In genomic region chr6:53199156-53199555, GRCh38 we compare ENCODE assay signal across 15 cellular contexts. TPM values are rescaled to one million over a fixed set of nuclear protein-coding genes. Genes with fewer than 3 reads are reported as not detected.
DNase-seq lines count a peak whose midpoint lies in the region; ATAC-seq, FAIRE-seq and TF ChIP-seq lines count a peak whose summit lies in the region.
"Had no signal": no experiment of that assay in that cellular context is flagged by ENCODE, and none has a peak within 500 bp of the region (broad histone marks: within the 10 kb centered on the region; RNA-seq: fewer than 3 reads in every experiment).

No MANE protein-coding gene starts in this region.

- no peak for FAIRE-seq in HepG2 (lab: Jason Lieb, UNC)
- FAIRE-seq: frontal cortex had no signal

- no peaks in the 10 kb centered on the region for H3K27me3 ChIP-seq in HepG2 (ENCODE audit: control insufficient read depth in 1 of 2, insufficient read depth in 2 of 2, low read length in 2 of 2)
- H3K27me3 ChIP-seq in neural progenitor cell: no peaks in the 10 kb centered on the region

- CTCF ChIA-PET in HepG2 (lab: Yijun Ruan, JAX; ENCODE audit: low intra/inter-chr PET ratio, low total read pairs): no interaction called here

- H3K36me3 ChIP-seq in HepG2 (replicated peaks in 1 of 2; ENCODE audit: control insufficient read depth in 1 of 2, insufficient read depth in 2 of 2, low read length in 2 of 2): no peaks in the 10 kb centered on the region
- H3K36me3 ChIP-seq in neural progenitor cell: no peaks in the 10 kb centered on the region

- H3K4me3 ChIP-seq in HepG2 (replicated peaks in 1 of 3; ENCODE audit: insufficient read depth in 1 of 3, low read depth in 2 of 3, low read length in 3 of 3) (no peak overlapping the region), neural progenitor cell (no peak overlapping the region)

- peak; percentile 28 for DNase-seq in RPMI8226
- DNase-seq in HepG2 (ENCODE audit: low spot score): no peak
- no peak for DNase-seq in effector CD4-positive, alpha-beta T cell
- no peak for DNase-seq in neural progenitor cell (ENCODE audit: low spot score)
- DNase-seq in hypothalamus (lab: John Stamatoyannopoulos, UW): no peak
- DNase-seq: activated CD8-positive, alpha-beta memory T cell treated with anti-CD3 and anti-CD28 coated beads, Interleukin-2, amount 50 U/mL, for 4 hours; CD4-positive, alpha-beta memory T cell; NCI-H1436 treated with DMSO at 0.1 percent for 48 hours; Right ventricle myocardium superior had no signal

- no peaks in the 10 kb centered on the region for H3F3A ChIP-seq in neural progenitor cell (ENCODE audit: low read depth)

- no peaks in the 10 kb centered on the region for H3K9me3 ChIP-seq in HepG2 (ENCODE audit: low read length)
- no peaks in the 10 kb centered on the region for H3K9me3 ChIP-seq in neural progenitor cell (ENCODE audit: low read depth)

- POLR2A ChIA-PET in HepG2 (lab: Yijun Ruan, JAX): no interaction called here

- H3K79me2 ChIP-seq in HepG2 (ENCODE audit: insufficient read depth, low read length) (no peaks in the 10 kb centered on the region), neural progenitor cell (ENCODE audit: low read depth) (no peaks in the 10 kb centered on the region)

- H3K4me2 ChIP-seq in HepG2 (ENCODE audit: low read depth, low read length) (no peak overlapping the region), neural progenitor cell (no peak overlapping the region)

- H3K27me3 Mint-ChIP-seq in neural progenitor cell (ENCODE audit: insufficient read depth, low read depth): no peaks in the 10 kb centered on the region
- H3K27me3 Mint-ChIP-seq: CD4-positive, alpha-beta memory T cell had no signal

- no peak for TF ChIP-seq RAD21 in HepG2 (CRISPR knock-in tag; IDR thresholded peaks at IDR 0.05)

- H3K4me3 Mint-ChIP-seq in neural progenitor cell: no peak overlapping the region
- H3K4me3 Mint-ChIP-seq: CD4-positive, alpha-beta memory T cell had no signal

- TF ChIP-seq EP300 in HepG2 (IDR thresholded peaks at IDR 0.05; ENCODE audit: low read depth in 2 of 2, low read length in 2 of 2) (no peak), HepG2 (CRISPR knock-in tag; IDR thresholded peaks at IDR 0.05; ENCODE audit: borderline replicate concordance) (no peak)

- no peak for TF ChIP-seq POLR2A in HepG2 (IDR thresholded peaks at IDR 0.05; ENCODE audit: insufficient read depth in 1 of 2, low read depth in 2 of 2, low read length in 2 of 2)

- H3K4me1 Mint-ChIP-seq in neural progenitor cell: no peaks in the 10 kb centered on the region
- H3K4me1 Mint-ChIP-seq: CD4-positive, alpha-beta memory T cell had no signal

- H3K9me3 Mint-ChIP-seq in neural progenitor cell: no peaks in the 10 kb centered on the region

- no peaks in the 10 kb centered on the region for H3K36me3 Mint-ChIP-seq in neural progenitor cell
- H3K36me3 Mint-ChIP-seq: CD4-positive, alpha-beta memory T cell had no signal

- ATAC-seq in GM18498 (IDR thresholded peaks at IDR 0.05; ENCODE audit: unreplicated experiment) (peak; percentile 94), GM21360 (IDR thresholded peaks at IDR 0.05; ENCODE audit: unreplicated experiment) (peak; percentile 92), HG03064 (IDR thresholded peaks at IDR 0.05; ENCODE audit: low read depth, unreplicated experiment) (peak; percentile 96), HepG2 (no peak)

- intact Hi-C loops in HepG2 (cut with micrococcal nuclease; ENCODE audit: unreplicated experiment): no loop called here

- BruUV-seq in HepG2 (replicated peaks; lab: Mats Ljungman, UMichigan): no TSS peak

- H3K27ac ChIP-seq in HepG2 (ENCODE audit: extremely low read length, insufficient read depth, low read length) (no peak overlapping the region), neural progenitor cell (no peak overlapping the region)

- no peaks in the 10 kb centered on the region for H3K4me1 ChIP-seq in HepG2 (ENCODE audit: insufficient read depth, low read length)
- no peaks in the 10 kb centered on the region for H3K4me1 ChIP-seq in neural progenitor cell

- H4K20me1 ChIP-seq in HepG2 (ENCODE audit: insufficient read depth, low read length) (no peaks in the 10 kb centered on the region), neural progenitor cell (ENCODE audit: low read depth) (no peaks in the 10 kb centered on the region)

- in situ Hi-C loops in HepG2 (cut with HindIII; ENCODE audit: extremely low pct_ligation_motif_present, low pct_unique_long_range_greater_than_20kb): no loop called here

- TF ChIP-seq CTCF in HepG2 (CRISPR knock-in tag; IDR thresholded peaks at IDR 0.05): no peak
- TF ChIP-seq CTCF in neural progenitor cell (IDR thresholded peaks at IDR 0.05): no peak

- 33% methylated on average over 5 of the region's 5 CpGs for WGBS in HepG2 (ENCODE audit: low lambda C conversion rate)

- no peak overlapping the region for H3K27ac Mint-ChIP-seq in neural progenitor cell
- H3K27ac Mint-ChIP-seq: CD4-positive, alpha-beta memory T cell had no signal

- no peak overlapping the region for H2AFZ ChIP-seq in HepG2 (ENCODE audit: low read length)
- H2AFZ ChIP-seq in neural progenitor cell (replicated peaks): no peak overlapping the region

- H3K9ac ChIP-seq in HepG2 (ENCODE audit: insufficient read depth, low read depth, low read length) (no peak overlapping the region), neural progenitor cell (no peak overlapping the region)

TF ChIP-seq in HepG2, 621 proteins besides CTCF, POLR2A, EP300 and RAD21:
- no peak for TF ChIP-seq ZNF780A (CRISPR knock-in tag; IDR thresholded peaks at IDR 0.05)
- TF ChIP-seq ZEB1 (IDR thresholded peaks at IDR 0.05; ENCODE audit: insufficient replicate concordance, low read depth): no peak
- TF ChIP-seq ZNF10 (CRISPR knock-in tag; IDR thresholded peaks at IDR 0.05; ENCODE audit: borderline replicate concordance, low read depth): no peak
- no peak for TF ChIP-seq YY1 (IDR thresholded peaks at IDR 0.05; ENCODE audit: insufficient read depth, insufficient replicate concordance, low read depth, low read length)
- TF ChIP-seq, protein P1, sequence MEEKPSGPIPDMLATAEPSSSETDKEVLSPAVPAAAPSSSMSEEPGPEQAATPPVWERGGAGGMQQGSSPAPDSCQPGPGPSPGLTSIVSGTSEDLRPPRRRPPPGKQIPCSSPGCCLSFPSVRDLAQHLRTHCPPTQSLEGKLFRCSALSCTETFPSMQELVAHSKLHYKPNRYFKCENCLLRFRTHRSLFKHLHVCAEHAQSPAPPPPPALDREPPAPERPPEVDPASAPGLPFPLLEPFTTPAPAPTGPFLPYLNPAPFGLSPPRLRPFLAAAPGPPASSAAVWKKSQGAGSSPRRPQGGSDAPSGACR (CRISPR knock-in tag; IDR thresholded peaks at IDR 0.05): no peak
- TF ChIP-seq ZBTB49 (CRISPR knock-in tag; IDR thresholded peaks at IDR 0.05; ENCODE audit: borderline replicate concordance): no peak
- TF ChIP-seq PAWR (CRISPR knock-in tag; IDR thresholded peaks at IDR 0.05; ENCODE audit: borderline replicate concordance): no peak
- no peak for TF ChIP-seq THAP8 (CRISPR knock-in tag; IDR thresholded peaks at IDR 0.05; ENCODE audit: borderline replicate concordance)

RNA-seq across cellular contexts. Expression of gene GCM1, which starts 50.5 kb away (rescaled TPM):
- total RNA-seq in HepG2 (2016; rRNA removed; fragmentation: Illumina TruSeq; extraction: Trizol) (0.13 and 0.18 TPM in 2 replicates), neural progenitor cell (ENCODE audit: low replicate concordance) (not detected in 2 replicates)
- total RNA-seq in HepG2 (2016; cell fraction: cytosol; rRNA removed; fragmentation: Illumina TruSeq; extraction: Trizol; ENCODE audit: low read depth): 0.09 TPM in 1 of 2 replicates, not detected in the other
- 0.15 and 0.16 TPM in 2 replicates for total RNA-seq in HepG2 (2016; cell fraction: insoluble cytoplasmic fraction; rRNA removed; fragmentation: Illumina TruSeq; extraction: Trizol)
- 0.06 and 0.17 TPM in 2 replicates for total RNA-seq in HepG2 (2016; cell fraction: membrane; rRNA removed; fragmentation: Illumina TruSeq; extraction: Trizol)
- 0.13 TPM in 1 of 2 replicates, not detected in the other for total RNA-seq in HepG2 (2016; cell fraction: nucleus; rRNA removed; fragmentation: Illumina TruSeq; extraction: Trizol)
- polyA plus RNA-seq in HepG2 (2011; rRNA removed): 0.03 and 0.04 TPM in 2 replicates
- 0.03 TPM in 2 replicates for polyA plus RNA-seq in HepG2 (2011; cell fraction: cytosol; rRNA removed)
- polyA plus RNA-seq in HepG2 (2011; cell fraction: nucleus; rRNA removed): 0.05 TPM in 1 of 2 replicates, not detected in the other
- 0.24 TPM in 1 of 2 replicates, not detected in the other for polyA plus RNA-seq in HepG2 (2012)
- polyA plus RNA-seq in HepG2 (2016; cell fraction: cytosol; fragmentation: Illumina TruSeq; extraction: Trizol; ENCODE audit: low read depth): not detected in 2 replicates
- 0.13 TPM in 1 of 2 replicates, not detected in the other for polyA plus RNA-seq in HepG2 (2016; cell fraction: insoluble cytoplasmic fraction; fragmentation: Illumina TruSeq; extraction: Trizol; ENCODE audit: low read depth)
- polyA plus RNA-seq in HepG2 (2016; cell fraction: membrane; fragmentation: Illumina TruSeq; extraction: Trizol; ENCODE audit: low read depth): not detected in 2 replicates
- polyA plus RNA-seq in HepG2 (2016; cell fraction: nucleus; fragmentation: Illumina TruSeq; extraction: Trizol; ENCODE audit: insufficient read depth, low read depth): 0.16 and 0.22 TPM in 2 replicates
- polyA minus RNA-seq in HepG2 (2011; rRNA and poly(A)+ RNA removed; ENCODE audit: low replicate concordance): not detected in 2 replicates
- polyA minus RNA-seq in HepG2 (2011; cell fraction: cytosol; rRNA and poly(A)+ RNA removed): not detected in 2 replicates
- not detected in 2 replicates for polyA minus RNA-seq in HepG2 (2011; cell fraction: nucleus; rRNA and poly(A)+ RNA removed)
- total RNA-seq: H4, myocyte, Right ventricle myocardium superior had no signal
- polyA plus RNA-seq: CD4-positive, alpha-beta memory T cell had no signal
